2 cellular contexts compared by ENCODE assay signal in the genomic region with DNA sequence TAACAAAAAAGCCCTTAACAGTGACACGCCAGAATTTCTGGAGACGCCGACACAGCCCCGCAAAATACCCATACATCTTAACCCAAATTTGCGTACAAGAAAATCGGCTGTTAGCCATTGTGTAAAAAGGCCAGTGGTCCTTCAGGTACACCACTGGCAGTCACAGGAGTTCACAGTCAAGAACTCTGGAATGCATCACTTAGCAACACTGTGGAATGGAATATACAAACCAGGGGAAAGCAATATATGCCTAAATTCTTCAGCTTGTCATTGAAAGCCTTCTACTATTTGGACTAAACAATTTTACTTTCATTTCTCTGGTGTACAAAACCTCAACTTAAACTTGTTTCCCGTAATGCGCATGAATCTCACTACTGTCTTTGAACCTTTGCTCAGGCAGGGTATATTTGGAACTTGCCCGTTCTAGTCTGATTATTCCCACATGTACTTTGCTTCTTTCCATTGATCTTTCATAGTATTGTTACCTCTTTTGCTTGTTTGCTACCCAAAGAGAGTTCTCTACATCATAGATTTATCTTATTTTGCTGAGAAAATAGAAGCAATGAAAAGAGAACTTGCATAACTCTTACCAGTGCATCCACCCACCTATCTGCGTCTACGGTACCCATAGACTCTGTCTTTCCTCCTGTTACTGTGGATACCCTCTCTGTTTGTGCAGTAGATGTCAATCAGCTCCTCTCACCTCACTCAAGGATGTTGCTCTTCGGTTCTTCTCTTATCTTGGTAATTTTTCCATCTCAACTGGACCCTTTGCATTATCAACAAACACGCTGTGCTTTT.
TF ChIP-seq lines count a peak whose summit lies in the region.

A gene (minus strand): TSS at position 178 of the 801 bp plus-strand sequence. CDS start 60 bp downstream, at position 118.

TF ChIP-seq in SK-N-SH treated with all-trans-retinoic acid at 6 μM for 48 hours, 23 proteins besides CTCF, POLR2A, EP300 and RAD21 (continued from another document):
- TF ChIP-seq ZNF8 (CRISPR knock-in tag; IDR thresholded peaks at IDR 0.05), result no peak
- no peak for TF ChIP-seq PPARA (CRISPR knock-in tag; IDR thresholded peaks at IDR 0.05; ENCODE audit: borderline replicate concordance)
- TF ChIP-seq, protein P1, sequence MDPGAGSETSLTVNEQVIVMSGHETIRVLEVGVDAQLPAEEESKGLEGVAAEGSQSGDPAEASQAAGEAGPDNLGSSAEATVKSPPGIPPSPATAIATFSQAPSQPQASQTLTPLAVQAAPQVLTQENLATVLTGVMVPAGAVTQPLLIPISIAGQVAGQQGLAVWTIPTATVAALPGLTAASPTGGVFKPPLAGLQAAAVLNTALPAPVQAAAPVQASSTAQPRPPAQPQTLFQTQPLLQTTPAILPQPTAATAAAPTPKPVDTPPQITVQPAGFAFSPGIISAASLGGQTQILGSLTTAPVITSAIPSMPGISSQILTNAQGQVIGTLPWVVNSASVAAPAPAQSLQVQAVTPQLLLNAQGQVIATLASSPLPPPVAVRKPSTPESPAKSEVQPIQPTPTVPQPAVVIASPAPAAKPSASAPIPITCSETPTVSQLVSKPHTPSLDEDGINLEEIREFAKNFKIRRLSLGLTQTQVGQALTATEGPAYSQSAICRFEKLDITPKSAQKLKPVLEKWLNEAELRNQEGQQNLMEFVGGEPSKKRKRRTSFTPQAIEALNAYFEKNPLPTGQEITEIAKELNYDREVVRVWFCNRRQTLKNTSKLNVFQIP (CRISPR knock-in tag; IDR thresholded peaks at IDR 0.05; ENCODE audit: borderline replicate concordance, low read depth), result no peak

TF ChIP-seq in SK-N-SH, 30 proteins besides CTCF, POLR2A, EP300 and RAD21 (continued from another document):
- no peak for TF ChIP-seq GABPA (IDR thresholded peaks at IDR 0.05; ENCODE audit: low read depth)
